23 cellular contexts compared by ENCODE assay signal in genomic region chr5:134085411-134085810, GRCh38. TPM values are rescaled to one million over a fixed set of nuclear protein-coding genes. Genes with fewer than 3 reads are reported as not detected.
A peak's percentile ranks its signal among the peaks of the same experiment; 100 is the strongest.
DNase-seq lines count a peak whose midpoint lies in the region; ATAC-seq and TF ChIP-seq lines count a peak whose summit lies in the region.
"Had no signal": no experiment of that assay in that cellular context is flagged by ENCODE, and none has a peak within 500 bp of the region (broad histone marks: within the 10 kb centered on the region; RNA-seq: fewer than 3 reads in every experiment).

No MANE protein-coding gene starts in this region.

- H3K4me3 Mint-ChIP-seq in activated T-cell treated with anti-CD3 and anti-CD28 coated beads, Interleukin-2, amount 50 U/mL, for 72 hours = no peak overlapping the region
- no peak overlapping the region for H3K4me3 Mint-ChIP-seq in CD4-positive, CD25-positive, alpha-beta regulatory T cell
- no peak overlapping the region for H3K4me3 Mint-ChIP-seq in WTC11

- H3K27me3 Mint-ChIP-seq in activated T-cell treated with anti-CD3 and anti-CD28 coated beads, Interleukin-2, amount 50 U/mL, for 72 hours (ENCODE audit: low read depth) = no peaks in the 10 kb centered on the region
- H3K27me3 Mint-ChIP-seq in CD4-positive, CD25-positive, alpha-beta regulatory T cell = peaks cover 27% of the 10 kb centered on the region
- H3K27me3 Mint-ChIP-seq in WTC11 (ENCODE audit: low read depth) = no peaks in the 10 kb centered on the region
- H3K27me3 Mint-ChIP-seq: CD4-positive, alpha-beta memory T cell had no signal

- H3K36me3 ChIP-seq in CD4-positive, CD25-positive, alpha-beta regulatory T cell (ENCODE audit: control insufficient read depth, insufficient read depth, low read length) = no peaks in the 10 kb centered on the region
- H3K36me3 ChIP-seq: BLaER1, SJSA1 had no signal

- H3K4me1 ChIP-seq in CD4-positive, CD25-positive, alpha-beta regulatory T cell (ENCODE audit: control insufficient read depth, insufficient read depth, low read length, poor library complexity, severe bottlenecking) = peaks cover 48% of the 10 kb centered on the region

- intact Hi-C loops in posterior vena cava (cut with DNase I) = no loop called here

- H3K27me3 ChIP-seq in CD4-positive, CD25-positive, alpha-beta regulatory T cell (ENCODE audit: control insufficient read depth, insufficient read depth, low read length) = no peaks in the 10 kb centered on the region
- H3K27me3 ChIP-seq: SJSA1 had no signal

- CTCF ChIA-PET in WTC11 (lab: Charles Lee) = interaction anchor here (1.6 to 3.7 kb wide), 3 partner anchors 11 to 46 kb away, joined by 4 to 19 read pairs (median 13); no protein-coding TSS in a partner anchor

- POLR2A ChIA-PET in WTC11 (lab: Charles Lee) = no interaction called here

- peaks cover 87% of the 10 kb centered on the region for H3K4me1 Mint-ChIP-seq in activated T-cell treated with anti-CD3 and anti-CD28 coated beads, Interleukin-2, amount 50 U/mL, for 72 hours (ENCODE audit: low read depth)
- H3K4me1 Mint-ChIP-seq in CD4-positive, CD25-positive, alpha-beta regulatory T cell = peaks cover 9 to 81% (median 44%) of the 10 kb centered on the region in 4 donors
- peaks cover 6% of the 10 kb centered on the region for H3K4me1 Mint-ChIP-seq in WTC11

- H3K27ac Mint-ChIP-seq in activated T-cell treated with anti-CD3 and anti-CD28 coated beads, Interleukin-2, amount 50 U/mL, for 72 hours = no peak overlapping the region
- H3K27ac Mint-ChIP-seq in CD4-positive, CD25-positive, alpha-beta regulatory T cell = peak overlapping the region in 2 of 3 donors; percentile 52 to 82
- no peak overlapping the region for H3K27ac Mint-ChIP-seq in WTC11

- DNase-seq in activated T-cell treated with anti-CD3 and anti-CD28 coated beads, Interleukin-2, amount 50 U/mL, for 1 hour = peak; percentile 18
- no peak for DNase-seq in activated T-cell treated with anti-CD3 and anti-CD28 coated beads, Interleukin-2, amount 50 U/mL, for 72 hours
- DNase-seq in CD4-positive, CD25-positive, alpha-beta regulatory T cell = no peak
- DNase-seq in WTC11 (ENCODE audit: low spot score) = no peak
- peak; percentile 19 for DNase-seq in posterior vena cava (ENCODE audit: low spot score)
- DNase-seq in HPDE6-E6E7 (ENCODE audit: extremely low spot score) = no peak
- DNase-seq in NCI-H69 (lab: John Stamatoyannopoulos, UW) = no peak
- DNase-seq: CD4-positive, alpha-beta memory T cell; COR-L47; DMS53; GM23248; H7; KG1; NCI-H1048; NCI-H1417; NCI-H1694; NCI-H2081; NCI-H2227 treated with DMSO at 0.1 percent for 48 hours; NCI-H526 treated with DMSO at 0.1 percent for 48 hours; Right ventricle myocardium superior; RPMI8226 had no signal

- H3K27ac ChIP-seq in CD4-positive, CD25-positive, alpha-beta regulatory T cell (ENCODE audit: insufficient read depth, low read length, poor library complexity, severe bottlenecking) = no peak overlapping the region
- H3K27ac ChIP-seq: BLaER1, GM23248, SJSA1 had no signal

- H3K9me3 Mint-ChIP-seq in activated T-cell treated with anti-CD3 and anti-CD28 coated beads, Interleukin-2, amount 50 U/mL, for 72 hours = no peaks in the 10 kb centered on the region
- H3K9me3 Mint-ChIP-seq in CD4-positive, CD25-positive, alpha-beta regulatory T cell = peaks cover 0 to 2% (median 0%) of the 10 kb centered on the region in 7 donors
- H3K9me3 Mint-ChIP-seq in WTC11 = no peaks in the 10 kb centered on the region

- H3K9me3 ChIP-seq in CD4-positive, CD25-positive, alpha-beta regulatory T cell (ENCODE audit: control insufficient read depth in 2 of 2, low read length in 2 of 2) = no peaks in the 10 kb centered on the region
- H3K9me3 ChIP-seq: BLaER1, SJSA1 had no signal

- no peak for ATAC-seq in activated T-cell treated with anti-CD3 and anti-CD28 coated beads, Interleukin-2, amount 50 U/mL, for 72 hours (replicated peaks in 1 of 2)
- ATAC-seq in CD4-positive, CD25-positive, alpha-beta regulatory T cell (ENCODE audit: low read depth in 2 of 2) = no peak
- ATAC-seq in WTC11 = no peak

- H3K36me3 Mint-ChIP-seq in activated T-cell treated with anti-CD3 and anti-CD28 coated beads, Interleukin-2, amount 50 U/mL, for 72 hours (ENCODE audit: insufficient read depth in 2 of 2) = peaks cover 1 to 11% of the 10 kb centered on the region in 2 donors
- no peaks in the 10 kb centered on the region for H3K36me3 Mint-ChIP-seq in CD4-positive, CD25-positive, alpha-beta regulatory T cell
- no peaks in the 10 kb centered on the region for H3K36me3 Mint-ChIP-seq in WTC11

- H3K4me3 ChIP-seq in CD4-positive, CD25-positive, alpha-beta regulatory T cell (ENCODE audit: low read depth, low read length) = no peak overlapping the region
- H3K4me3 ChIP-seq: BLaER1, GM23248, SJSA1 had no signal

- TF ChIP-seq CTCF in WTC11 (IDR thresholded peaks at IDR 0.05) = no peak

TF ChIP-seq in WTC11, 78 proteins besides CTCF, POLR2A, EP300 and RAD21:
- TF ChIP-seq JAZF1 (CRISPR knock-in tag; IDR thresholded peaks at IDR 0.05) = no peak
- no peak for TF ChIP-seq RELA (CRISPR knock-in tag; IDR thresholded peaks at IDR 0.05; ENCODE audit: borderline replicate concordance)
- TF ChIP-seq CREB1 (CRISPR knock-in tag; IDR thresholded peaks at IDR 0.05) = no peak
- TF ChIP-seq NR2C2 (CRISPR knock-in tag; IDR thresholded peaks at IDR 0.05) = no peak
- TF ChIP-seq, protein P1, sequence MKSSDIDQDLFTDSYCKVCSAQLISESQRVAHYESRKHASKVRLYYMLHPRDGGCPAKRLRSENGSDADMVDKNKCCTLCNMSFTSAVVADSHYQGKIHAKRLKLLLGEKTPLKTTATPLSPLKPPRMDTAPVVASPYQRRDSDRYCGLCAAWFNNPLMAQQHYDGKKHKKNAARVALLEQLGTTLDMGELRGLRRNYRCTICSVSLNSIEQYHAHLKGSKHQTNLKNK (CRISPR knock-in tag; IDR thresholded peaks at IDR 0.05) = no peak
- peak; percentile 49; the same call in 1 of the 2 replicates for TF ChIP-seq ZNF121 (CRISPR knock-in tag; IDR thresholded peaks at IDR 0.05)
- no peak for TF ChIP-seq ZBTB43 (CRISPR knock-in tag; IDR thresholded peaks at IDR 0.05)
TF ChIP-seq in WTC11: peak in this region for 1.

RNA-seq across cellular contexts. Expression of gene TCF7, which starts 29.1 kb away (rescaled TPM):
- 100 to 1,000 TPM; 142 to 265 TPM for total RNA-seq in activated T-cell treated with anti-CD3 and anti-CD28 coated beads, Interleukin-2, amount 50 U/mL, for 72 hours
- 234 TPM for total RNA-seq in CD4-positive, CD25-positive, alpha-beta regulatory T cell
- polyA plus RNA-seq in CD4-positive, CD25-positive, alpha-beta regulatory T cell = 100 to 1,000 TPM in 1 of 4 donors, 10 to 100 TPM in 3; 55.4 to 118 (median 79.9) TPM
- total RNA-seq in WTC11 (2021) = 8.9 to 11.3 TPM (median 9.6 TPM) in 3 replicates
- 1 to 10 TPM; 1.0 to 1.6 TPM for total RNA-seq in posterior vena cava

Comparison
In these comparisons a context has a peak if more than half of its experiments do, and no peak if none do; other contexts are left out.
1. DNase-seq: peak in activated T-cell treated with anti-CD3 and anti-CD28 coated beads, Interleukin-2, amount 50 U/mL, for 1 hour (single experiment) and posterior vena cava (single experiment); none in activated T-cell treated with anti-CD3 and anti-CD28 coated beads, Interleukin-2, amount 50 U/mL, for 72 hours (0 of 2), CD4-positive, CD25-positive, alpha-beta regulatory T cell (0 of 3), WTC11 (single experiment), HPDE6-E6E7 (single experiment) and NCI-H69 (single experiment).
2. H3K27ac Mint-ChIP-seq: peak in CD4-positive, CD25-positive, alpha-beta regulatory T cell (2 of 3); none in activated T-cell treated with anti-CD3 and anti-CD28 coated beads, Interleukin-2, amount 50 U/mL, for 72 hours (single experiment) and WTC11 (single experiment).
3. RNA of gene TCF7, which starts 29.1 kb away (total RNA-seq): 142 to 265 TPM in activated T-cell treated with anti-CD3 and anti-CD28 coated beads, Interleukin-2, amount 50 U/mL, for 72 hours and 234 TPM in CD4-positive, CD25-positive, alpha-beta regulatory T cell (single experiment); 8.9 to 11.3 TPM in WTC11 and 1.0 to 1.6 TPM in posterior vena cava; every median in the first group is over 10 times any median in the second.